Comparison of ENCODE assay signal across 12 cellular contexts in the genomic region with DNA sequence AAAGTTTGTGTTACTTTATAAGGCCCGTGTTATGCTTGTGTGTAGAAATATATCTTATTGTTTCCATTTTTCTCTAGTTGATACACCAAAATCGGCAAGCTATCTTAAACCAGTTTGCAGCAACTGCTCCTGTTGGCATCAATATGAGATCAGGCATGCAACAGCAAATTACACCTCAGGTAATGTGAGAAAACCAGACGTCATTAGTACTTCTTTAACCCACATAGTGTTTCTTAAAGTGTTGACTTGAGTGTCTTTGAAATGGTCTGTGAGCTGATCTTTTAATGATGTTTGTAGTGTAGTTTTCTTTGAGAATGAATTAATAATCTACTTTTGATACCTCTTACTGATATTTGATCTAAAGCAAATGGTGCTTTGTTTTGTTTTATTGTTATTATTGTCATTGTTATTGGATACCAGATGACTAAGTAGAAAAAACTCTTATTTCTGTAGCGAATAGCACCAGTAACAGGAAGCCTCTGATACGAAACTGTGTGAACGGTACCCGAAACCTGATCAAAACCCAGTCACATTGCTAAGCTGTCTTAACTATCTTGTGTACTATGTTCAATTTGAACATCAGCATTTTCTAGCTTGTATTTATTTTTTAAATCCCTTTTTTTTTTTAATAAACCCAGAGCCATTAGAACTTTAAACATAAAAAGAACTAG. TPM values are rescaled to one million over a fixed set of nuclear protein-coding genes. Genes with fewer than 3 reads are reported as not detected.
"Had no signal": no experiment of that assay in that cellular context is flagged by ENCODE, and none has a peak within 500 bp of the region (broad histone marks: within the 10 kb centered on the region; RNA-seq: fewer than 3 reads in every experiment).

No MANE protein-coding gene starts in this region.

- DNase-seq: activated naive CD4-positive, alpha-beta T cell treated with Interleukin-2 at 50 U/mL for 16 hours; activated naive CD8-positive, alpha-beta T cell treated with anti-CD3 and anti-CD28 coated beads, Interleukin-2, amount 50 U/mL, for 24 hours; effector CD8-positive, alpha-beta T cell; left ventricle myocardium superior; mesendoderm; retina; substantia nigra had no signal

- ATAC-seq: activated naive CD8-positive, alpha-beta T cell treated with anti-CD3 and anti-CD28 coated beads, Interleukin-2, amount 50 U/mL, for 24 hours; left ventricle myocardium superior; stimulated activated memory B cell treated with anti-CD40 and anti-IgM and Interleukin-4, amounts not matched to agents 10 μg/mL and 1 μg/mL and 100 μg/mL, for 72 hours had no signal

- H3K27ac ChIP-seq: ascending aorta, coronary artery, hepatocyte had no signal

- H3K4me3 ChIP-seq: ascending aorta, coronary artery, hepatocyte, skin epidermis had no signal

- H3K4me2 ChIP-seq: hepatocyte had no signal

- H3K4me1 ChIP-seq: ascending aorta had no signal

- H3K9me3 ChIP-seq: ascending aorta had no signal

RNA-seq across cellular contexts. Expression of gene CENPO, which starts 53.7 kb away (rescaled TPM):
- total RNA-seq: ascending aorta had no signal
